In genomic region chr7:112199035-112199655, GRCh38 we compare ENCODE assay signal across 3 cellular contexts.
TF ChIP-seq lines count a peak whose summit lies in the region.

No MANE protein-coding gene starts in this region.

TF ChIP-seq in SK-N-SH, 30 proteins besides CTCF, POLR2A, EP300 and RAD21:
- TF ChIP-seq FOSL2 (IDR thresholded peaks at IDR 0.05; ENCODE audit: borderline replicate concordance, low read depth) = peak; percentile 31; the same call in 1 of the 2 replicates
- TF ChIP-seq RFX5 (IDR thresholded peaks at IDR 0.05; ENCODE audit: low read length) = no peak
- 0 out of 2 replicates have a peak, but pooled peaks have one; percentile 20 for TF ChIP-seq PBX3 (IDR thresholded peaks at IDR 0.05)

TF ChIP-seq in SK-N-SH treated with all-trans-retinoic acid at 6 μM for 48 hours, 23 proteins besides CTCF, POLR2A, EP300 and RAD21:
- no peak for TF ChIP-seq ZNF70 (CRISPR knock-in tag; IDR thresholded peaks at IDR 0.05)
- no peak for TF ChIP-seq ZC3H10 (CRISPR knock-in tag; IDR thresholded peaks at IDR 0.05)
- no peak for TF ChIP-seq GLIS3 (CRISPR knock-in tag; IDR thresholded peaks at IDR 0.05)
- no peak for TF ChIP-seq SNAI2 (CRISPR knock-in tag; IDR thresholded peaks at IDR 0.05)
- TF ChIP-seq ESRRG (CRISPR knock-in tag; IDR thresholded peaks at IDR 0.05) = no peak
- no peak for TF ChIP-seq ZNF565 (CRISPR knock-in tag; conservative IDR thresholded peaks at IDR 0.05; ENCODE audit: low read depth)
- TF ChIP-seq BACH2 (CRISPR knock-in tag; IDR thresholded peaks at IDR 0.05; ENCODE audit: borderline replicate concordance) = no peak
- TF ChIP-seq OSR1 (CRISPR knock-in tag; IDR thresholded peaks at IDR 0.05) = no peak
- no peak for TF ChIP-seq TSHZ2 (CRISPR knock-in tag; IDR thresholded peaks at IDR 0.05)
- no peak for TF ChIP-seq TCF4 (CRISPR knock-in tag; IDR thresholded peaks at IDR 0.05; ENCODE audit: borderline replicate concordance)
- no peak for TF ChIP-seq PPARA (CRISPR knock-in tag; IDR thresholded peaks at IDR 0.05; ENCODE audit: borderline replicate concordance)
- no peak for TF ChIP-seq CREB5 (CRISPR knock-in tag; IDR thresholded peaks at IDR 0.05; ENCODE audit: low read depth)

TF ChIP-seq in K562, 482 proteins besides CTCF, POLR2A, EP300 and RAD21:
- TF ChIP-seq ZNF277 (CRISPR knock-in tag; IDR thresholded peaks at IDR 0.05; ENCODE audit: borderline replicate concordance) = peak; percentile 3; the same call in 1 of the 2 replicates
- no peak for TF ChIP-seq ZKSCAN8 (CRISPR knock-in tag; IDR thresholded peaks at IDR 0.05)
TF ChIP-seq in K562: peak in this region for 1.
